ENCODE assay signal across 9 cellular contexts in genomic region chr1:40665335-40666171, GRCh38. TPM values are rescaled to one million over a fixed set of nuclear protein-coding genes. Genes with fewer than 3 reads are reported as not detected.
DNase-seq lines count a peak whose midpoint lies in the region; ATAC-seq and TF ChIP-seq lines count a peak whose summit lies in the region.
"Had no signal": no experiment of that assay in that cellular context is flagged by ENCODE, and none has a peak within 500 bp of the region (broad histone marks: within the 10 kb centered on the region; RNA-seq: fewer than 3 reads in every experiment).

Gene RIMS3, minus strand, starts transcription at chr1:40665682. Its CDS starts 23,757 bp downstream, at chr1:40641925.

- TF ChIP-seq CTCF in RWPE2 (IDR thresholded peaks at IDR 0.05; ENCODE audit: poor library complexity, severe bottlenecking) (peak; percentile 48), gastroesophageal sphincter (IDR thresholded peaks at IDR 0.05) (no peak), omental fat pad (IDR thresholded peaks at IDR 0.05) (no peak)

- in situ Hi-C loops in KBM-7 (cut with MboI; ENCODE audit: low pct_unique_long_range_greater_than_20kb, low sequenced_read_pairs): no loop called here

- TF ChIP-seq POLR2A in gastroesophageal sphincter (IDR thresholded peaks at IDR 0.05): no peak

- H3K36me3 ChIP-seq in RWPE2 (ENCODE audit: low read depth) (no peaks in the 10 kb centered on the region), gastroesophageal sphincter (no peaks in the 10 kb centered on the region)

- ATAC-seq in GM21528 (IDR thresholded peaks at IDR 0.05; ENCODE audit: low FRiP score, unreplicated experiment) (peak; percentile 70), RWPE2 (ENCODE audit: low read depth) (peak; percentile 73), gastroesophageal sphincter (peak; percentile 89), omental fat pad (ENCODE audit: low FRiP score) (peak; percentile 89)

- no peak for TF ChIP-seq EP300 in gastroesophageal sphincter (IDR thresholded peaks at IDR 0.05)

- H3K27ac ChIP-seq in RWPE2 (ENCODE audit: poor library complexity, severe bottlenecking) (no peak within 1 kb of the TSS), gastroesophageal sphincter (peak within 1 kb of the TSS in 3 of 4 donors; percentile 61 to 77 (median 72)), temporal lobe (ENCODE audit: low read depth, low read length) (peak within 1 kb of the TSS; percentile 65)
- H3K27ac ChIP-seq: epithelial cell of prostate had no signal

- DNase-seq in D341Med (ENCODE audit: low spot score) (peak; percentile 93), KBM-7 (peak; percentile 78), RWPE2 (ENCODE audit: low spot score) (no peak), activated gamma-delta T cell (lab: John Stamatoyannopoulos, UW) (peak; percentile 70), omental fat pad (ENCODE audit: low spot score) (peak; percentile 56)

- H3K4me1 ChIP-seq in RWPE2 (ENCODE audit: insufficient read depth, poor library complexity, severe bottlenecking) (no peaks in the 10 kb centered on the region), gastroesophageal sphincter (peaks cover 2 to 51% (median 12%) of the 10 kb centered on the region in 3 donors)

- H3K4me3 ChIP-seq in RWPE2 (ENCODE audit: severe bottlenecking) (peak within 1 kb of the TSS; percentile 54), gastroesophageal sphincter (peak within 1 kb of the TSS; percentile 62 to 79)

- H3K9me3 ChIP-seq in RWPE2 (ENCODE audit: severe bottlenecking) (no peaks in the 10 kb centered on the region), gastroesophageal sphincter (no peaks in the 10 kb centered on the region)

- 0 to 5% methylated on average over 6 to 8 of the region's 59 CpGs for WGBS in gastroesophageal sphincter (ENCODE audit: low coverage in 1 of 2), 2 donors

- H3K27me3 ChIP-seq in RWPE2 (ENCODE audit: insufficient read depth, poor library complexity, severe bottlenecking): no peaks in the 10 kb centered on the region
- no peaks in the 10 kb centered on the region for H3K27me3 ChIP-seq in gastroesophageal sphincter

RNA-seq across cellular contexts. Expression of gene RIMS3, which starts in this region (rescaled TPM):
- total RNA-seq in gastroesophageal sphincter (10 to 100 TPM in 2 of 4 donors, 1 to 10 TPM in 2; 4.4 to 23.6 (median 10.0) TPM), omental fat pad (1 to 10 TPM in 3 of 4 donors, under 1 TPM in 1; 0.79 to 2.2 (median 1.7) TPM), temporal lobe (20.4 TPM)
